18 cellular contexts compared by ENCODE assay signal in genomic region chr1:100542264-100542663, GRCh38. TPM values are rescaled to one million over a fixed set of nuclear protein-coding genes. Genes with fewer than 3 reads are reported as not detected.
"Had no signal": no experiment of that assay in that cellular context is flagged by ENCODE, and none has a peak within 500 bp of the region (broad histone marks: within the 10 kb centered on the region; RNA-seq: fewer than 3 reads in every experiment).

No MANE protein-coding gene starts in this region.

- DNase-seq: activated naive CD4-positive, alpha-beta T cell treated with Interleukin-2 at 50 U/mL for 16 hours; activated T-cell treated with anti-CD3 and anti-CD28 coated beads for 4 hours; anterior cingulate cortex; brain microvascular endothelial cell; effector memory CD4-positive, alpha-beta T cell; foreskin keratinocyte; glutamatergic neuron; immature natural killer cell; lower lobe of right lung; stimulated activated CD4-positive, alpha-beta T cell treated with anti-CD3 and anti-CD28 coated beads, Interleukin-15, amount 100 ng/mL, for 24 hours; stimulated activated CD4-positive, alpha-beta T cell treated with anti-CD3 and anti-CD28 coated beads, Interleukin-4, amount 100 ng/mL, for 1 hour; stimulated activated naive CD4-positive, alpha-beta T cell; uterus had no signal

- H3K27me3 ChIP-seq: brain microvascular endothelial cell, right atrium auricular region had no signal

- H3K27ac ChIP-seq: brain microvascular endothelial cell, foreskin keratinocyte, lower lobe of right lung, right atrium auricular region, tibial nerve, uterus had no signal

- ATAC-seq: activated CD4-positive, CD25-positive, alpha-beta regulatory T cell treated with anti-CD3 and anti-CD28 coated beads, Interleukin-2, amount 50 U/mL, for 24 hours; foreskin keratinocyte; lower lobe of right lung had no signal

- H3K4me3 ChIP-seq: lower lobe of right lung, right atrium auricular region, tibial nerve, uterus had no signal

RNA-seq across cellular contexts. Expression of gene GPR88, which starts 4.3 kb away (rescaled TPM):
- total RNA-seq: foreskin keratinocyte, mesothelial cell of epicardium, progenitor cell of endocrine pancreas had no signal
